9 cellular contexts compared by ENCODE assay signal in the genomic region with DNA sequence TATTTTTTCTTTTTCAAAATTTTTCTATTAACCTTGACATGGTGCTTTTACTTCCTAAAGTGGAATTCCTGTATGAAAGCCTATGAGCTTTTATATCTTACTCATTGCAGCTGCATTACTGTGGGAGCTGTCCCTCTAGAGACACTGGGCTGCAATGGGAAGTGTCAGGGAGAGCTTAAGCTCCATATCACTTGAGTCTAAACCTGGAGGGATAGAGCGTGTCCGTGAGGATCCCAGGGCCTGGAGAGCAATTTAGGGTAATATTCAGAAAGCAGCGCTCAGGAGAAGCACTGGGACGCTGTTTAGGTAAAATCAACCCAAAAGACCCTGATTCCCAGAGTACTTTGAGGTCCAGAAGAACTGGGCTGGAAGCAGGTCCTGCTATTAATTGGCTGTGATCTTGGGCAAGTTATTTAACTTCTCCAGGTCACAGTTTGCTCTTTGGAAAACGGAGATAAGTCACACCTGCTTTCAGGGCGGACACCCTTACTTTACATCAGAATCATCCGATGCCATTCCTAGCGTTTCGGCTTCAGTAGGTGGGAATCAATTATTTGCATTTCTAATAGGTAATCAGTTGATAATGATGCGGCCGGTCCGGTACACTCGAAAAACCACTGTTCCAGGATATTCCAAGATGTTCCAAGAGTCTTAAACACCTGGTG. TPM values are rescaled to one million over a fixed set of nuclear protein-coding genes. Genes with fewer than 3 reads are reported as not detected.
A peak's percentile ranks its signal among the peaks of the same experiment; 100 is the strongest.
DNase-seq lines count a peak whose midpoint lies in the region; ATAC-seq and TF ChIP-seq lines count a peak whose summit lies in the region.
"Had no signal": no experiment of that assay in that cellular context is flagged by ENCODE, and none has a peak within 500 bp of the region (broad histone marks: within the 10 kb centered on the region; RNA-seq: fewer than 3 reads in every experiment).

No MANE protein-coding gene starts in this region.

- H3K4me3 ChIP-seq in GM08714 (ENCODE audit: low read length) (peak overlapping the region; percentile 31; the same call in 1 of the 2 replicates), PC-9 (peak overlapping the region; percentile 88), esophagus muscularis mucosa (peak overlapping the region; percentile 80 to 87 (median 82)), retinal pigment epithelial cell (ENCODE audit: low read length) (peak overlapping the region; percentile 83)

- CTCF ChIA-PET in PC-9 (lab: Charles Lee): no interaction called here

- 49% methylated on average over 9 of the region's 13 CpGs for whole genome bisulfite sequencing in esophagus muscularis mucosa

- intact Hi-C loops in PC-9 (cut with micrococcal nuclease; ENCODE audit: unreplicated experiment): no loop called here
- intact Hi-C loops in esophagus muscularis mucosa (cut with DNase I): no loop called here

- TSS peak; percentile 92 for BruUV-seq in PC-9 (replicated peaks; lab: Mats Ljungman, UMichigan)

- no peak for TF ChIP-seq EP300 in esophagus muscularis mucosa (IDR thresholded peaks at IDR 0.05)

- H3K4me1 ChIP-seq in PC-9 (replicated peaks; ENCODE audit: insufficient read depth): peaks cover 7% of the 10 kb centered on the region
- H3K4me1 ChIP-seq in esophagus muscularis mucosa: peaks cover 5 to 22% (median 17%) of the 10 kb centered on the region in 4 donors

- H4K20me1 ChIP-seq in PC-9 (ENCODE audit: insufficient read depth): no peaks in the 10 kb centered on the region

- H3K27me3 ChIP-seq in PC-9 (ENCODE audit: insufficient read depth, low read depth) (no peaks in the 10 kb centered on the region), esophagus muscularis mucosa (no peaks in the 10 kb centered on the region)

- H3K4me2 ChIP-seq in PC-9: peak overlapping the region; percentile 90

- DNase-seq in PC-9: no peak
- no peak for DNase-seq in esophagus muscularis mucosa (ENCODE audit: extremely low spot score)
- DNase-seq in retinal pigment epithelial cell (ENCODE audit: low read depth): no peak
- no peak for DNase-seq in NCI-H2029 treated with DMSO at 0.1 percent for 48 hours (lab: John Stamatoyannopoulos, UW)

- TF ChIP-seq POLR2A in esophagus muscularis mucosa (IDR thresholded peaks at IDR 0.05; ENCODE audit: low read depth): no peak

- peaks cover 15% of the 10 kb centered on the region; the same call in 1 of the 2 replicates for H3F3A ChIP-seq in PC-9 (ENCODE audit: insufficient read depth, low read depth)

- TF ChIP-seq CTCF in PC-9 (conservative IDR thresholded peaks at IDR 0.05) (no peak), esophagus muscularis mucosa (IDR thresholded peaks at IDR 0.05) (no peak), retinal pigment epithelial cell (conservative IDR thresholded peaks at IDR 0.05; ENCODE audit: low read depth, low read length) (no peak)

- peak overlapping the region; percentile 29; the same call in 1 of the 2 replicates for H2AFZ ChIP-seq in PC-9

- peaks cover 17% of the 10 kb centered on the region for H3K79me2 ChIP-seq in PC-9 (ENCODE audit: low read depth)

- no peak overlapping the region for H3K27ac ChIP-seq in PC-9
- H3K27ac ChIP-seq in esophagus muscularis mucosa (replicated peaks in 1 of 4): peak overlapping the region in 3 of 4 donors; percentile 67 to 78 (median 75)

- POLR2A ChIA-PET in PC-9 (lab: Charles Lee; ENCODE audit: unreplicated experiment): interaction anchor here (0.6 to 1.1 kb wide), 3 partner anchors 24 to 201 kb away, joined by 3 to 6 read pairs (median 3); a partner anchor contains a TSS

- ATAC-seq in HG03354 (IDR thresholded peaks at IDR 0.05; ENCODE audit: poor library complexity, severe bottlenecking, unreplicated experiment): no peak
- no peak for ATAC-seq in GM21576 (IDR thresholded peaks at IDR 0.05; ENCODE audit: unreplicated experiment)
- ATAC-seq in GM18517 (IDR thresholded peaks at IDR 0.05; ENCODE audit: unreplicated experiment): no peak

- H3K36me3 ChIP-seq in PC-9 (ENCODE audit: low read depth) (peaks cover 10% of the 10 kb centered on the region), esophagus muscularis mucosa (peaks cover 0 to 26% (median 7%) of the 10 kb centered on the region in 4 donors)

- H3K9me3 ChIP-seq in PC-9 (ENCODE audit: insufficient read depth, low read depth) (no peaks in the 10 kb centered on the region), esophagus muscularis mucosa (no peaks in the 10 kb centered on the region)

- no peaks in the 10 kb centered on the region for H3K9me2 ChIP-seq in PC-9 (ENCODE audit: insufficient read depth)

RNA-seq across cellular contexts. Expression of a gene that starts 0.6 kb away (rescaled TPM):
- total RNA-seq in PC-9 (2021): 341 and 435 TPM in 2 replicates
- 100 to 1,000 TPM; 125 to 184 (median 133) TPM for total RNA-seq in esophagus muscularis mucosa

RNA-seq across cellular contexts. Expression of a gene that starts 11.8 kb away (rescaled TPM):
- not detected in 2 replicates for total RNA-seq in PC-9 (2021)
- total RNA-seq in esophagus muscularis mucosa: not detected
- total RNA-seq: dermis microvascular lymphatic vessel endothelial cell had no signal

Comparison
In these comparisons a context has a peak if more than half of its experiments do, and no peak if none do; other contexts are left out.
1. H3K4me3 ChIP-seq: peak in every context shown above with its lines; median percentile 88 in PC-9; 83 in retinal pigment epithelial cell; 82 in esophagus muscularis mucosa; 31 in GM08714.